In genomic region chr1:48652334-48652733, GRCh38 we compare ENCODE assay signal across 23 cellular contexts.
DNase-seq lines count a peak whose midpoint lies in the region; ATAC-seq and FAIRE-seq lines count a peak whose summit lies in the region.
"Had no signal": no experiment of that assay in that cellular context is flagged by ENCODE, and none has a peak within 500 bp of the region (broad histone marks: within the 10 kb centered on the region; RNA-seq: fewer than 3 reads in every experiment).

No MANE protein-coding gene starts in this region.

- no peak overlapping the region for H3K4me3 ChIP-seq in BLaER1 treated with 17β-estradiol and CSF1 and Interleukin-3, amounts not matched to agents 10 nM and 100 nM
- H3K4me3 ChIP-seq in Karpas-422 (ENCODE audit: low read length): no peak overlapping the region
- H3K4me3 ChIP-seq: GM23248, HAP-1 had no signal

- no peak overlapping the region for H2AFZ ChIP-seq in Karpas-422 (ENCODE audit: low read length)
- H2AFZ ChIP-seq: GM23248 had no signal

- no peaks in the 10 kb centered on the region for H3K36me3 ChIP-seq in BLaER1 treated with 17β-estradiol and CSF1 and Interleukin-3, amounts not matched to agents 10 nM and 100 nM
- no peaks in the 10 kb centered on the region for H3K36me3 ChIP-seq in Karpas-422 (ENCODE audit: insufficient read depth, low read length)
- H3K36me3 ChIP-seq: HAP-1 had no signal

- DNase-seq in left lobe of liver (ENCODE audit: low spot score) (no peak), NCI-H446 (lab: John Stamatoyannopoulos, UW) (no peak), HTR-8/SVneo (ENCODE audit: insufficient read length, low spot score) (no peak), Karpas-422 (no peak)
- DNase-seq: 8988T; C1 segment of cervical spinal cord; CD4-positive, CD25-positive, alpha-beta regulatory T cell; CD8-positive, alpha-beta memory T cell; COR-L47; DMS 273 treated with DMSO at 0.1 percent for 48 hours; DMS53; DND-41; EL; GM23248; Kasumi-1; KBM-7 had no signal

- no peak overlapping the region for H3K27ac ChIP-seq in BLaER1 treated with 17β-estradiol and CSF1 and Interleukin-3, amounts not matched to agents 10 nM and 100 nM
- no peak overlapping the region for H3K27ac ChIP-seq in Karpas-422 (ENCODE audit: low read length)
- H3K27ac ChIP-seq: GM23248 had no signal

- H3K27me3 ChIP-seq in BLaER1 treated with 17β-estradiol and CSF1 and Interleukin-3, amounts not matched to agents 10 nM and 100 nM: no peaks in the 10 kb centered on the region
- H3K27me3 ChIP-seq in Karpas-422 (ENCODE audit: low read length): no peaks in the 10 kb centered on the region

- H4K20me1 ChIP-seq in BLaER1 treated with 17β-estradiol and CSF1 and Interleukin-3, amounts not matched to agents 10 nM and 100 nM: no peaks in the 10 kb centered on the region
- no peaks in the 10 kb centered on the region for H4K20me1 ChIP-seq in Karpas-422 (ENCODE audit: insufficient read depth, low read depth, low read length)

- no peak overlapping the region for H3K9ac ChIP-seq in BLaER1 treated with 17β-estradiol and CSF1 and Interleukin-3, amounts not matched to agents 10 nM and 100 nM
- H3K9ac ChIP-seq in Karpas-422 (ENCODE audit: low read length): no peak overlapping the region
- H3K9ac ChIP-seq: GM23248 had no signal

- no peaks in the 10 kb centered on the region for H3K9me2 ChIP-seq in Karpas-422 (replicated peaks; ENCODE audit: insufficient read depth, low read length)

- ATAC-seq in GM18909 (IDR thresholded peaks at IDR 0.05; ENCODE audit: poor library complexity, unreplicated experiment) (peak; percentile 55), GM19463 (IDR thresholded peaks at IDR 0.05; ENCODE audit: unreplicated experiment) (peak; percentile 72), left lobe of liver (peak; percentile 48), HG03108 (IDR thresholded peaks at IDR 0.05; ENCODE audit: unreplicated experiment) (no peak)
- ATAC-seq: HepG2 had no signal

- no peaks in the 10 kb centered on the region for H3K79me2 ChIP-seq in Karpas-422 (ENCODE audit: low read length)

- no peak for FAIRE-seq in HTR-8/SVneo (lab: Jason Lieb, UNC)
- FAIRE-seq: GM12891, HepG2 had no signal

- H3K9me3 ChIP-seq in BLaER1 treated with 17β-estradiol and CSF1 and Interleukin-3, amounts not matched to agents 10 nM and 100 nM (replicated peaks in 1 of 11): no peaks in the 10 kb centered on the region
- no peaks in the 10 kb centered on the region for H3K9me3 ChIP-seq in Karpas-422 (ENCODE audit: low read length)
- H3K9me3 ChIP-seq: HAP-1 had no signal

- peak overlapping the region in 7 of 11 experiments; percentile 52 to 88 (median 71); a peak in 8 of 22 replicates for H3K4me2 ChIP-seq in BLaER1 treated with 17β-estradiol and CSF1 and Interleukin-3, amounts not matched to agents 10 nM and 100 nM
- no peak overlapping the region for H3K4me2 ChIP-seq in Karpas-422 (ENCODE audit: low read depth, low read length, poor library complexity, severe bottlenecking)

- peaks cover 3 to 78% (median 70%) of the 10 kb centered on the region in 10 experiments; a peak in 18 of 20 replicates for H3K4me1 ChIP-seq in BLaER1 treated with 17β-estradiol and CSF1 and Interleukin-3, amounts not matched to agents 10 nM and 100 nM
- no peaks in the 10 kb centered on the region for H3K4me1 ChIP-seq in Karpas-422 (ENCODE audit: low read length)
- H3K4me1 ChIP-seq: HAP-1 had no signal
